In genomic region chr3:129595544-129596193, GRCh38 we compare ENCODE assay signal across 12 cellular contexts. TPM values are rescaled to one million over a fixed set of nuclear protein-coding genes. Genes with fewer than 3 reads are reported as not detected.
DNase-seq lines count a peak whose midpoint lies in the region; ATAC-seq and TF ChIP-seq lines count a peak whose summit lies in the region.
"Had no signal": no experiment of that assay in that cellular context is flagged by ENCODE, and none has a peak within 500 bp of the region (broad histone marks: within the 10 kb centered on the region; RNA-seq: fewer than 3 reads in every experiment).

No MANE protein-coding gene starts in this region.

- DNase-seq in CD8-positive, alpha-beta memory T cell, result no peak
- DNase-seq in body of pancreas (no peak), cerebellum (ENCODE audit: low spot score) (no peak), NCI-H128 (lab: John Stamatoyannopoulos, UW; ENCODE audit: unreplicated experiment) (no peak)
- DNase-seq: activated CD8-positive, alpha-beta memory T cell treated with anti-CD3 and anti-CD28 coated beads, Interleukin-2, amount 50 U/mL, for 4 hours; CD8-positive, alpha-beta T cell; T-helper 9 cell had no signal

- WGBS in body of pancreas, 2 donors, result 64 to 67% methylated on average over 9 to 10 of the region's 10 CpGs
- WGBS in liver, result 77% methylated on average over 10 of the region's 10 CpGs

- H3K27me3 ChIP-seq in CD8-positive, alpha-beta memory T cell (ENCODE audit: insufficient read depth, low read length, poor library complexity, severe bottlenecking), result no peaks in the 10 kb centered on the region
- no peaks in the 10 kb centered on the region for H3K27me3 ChIP-seq in body of pancreas
- no peaks in the 10 kb centered on the region for H3K27me3 ChIP-seq in liver (ENCODE audit: control insufficient read depth in 4 of 4, insufficient read depth in 4 of 4, low read length in 3 of 4)
- H3K27me3 ChIP-seq in skeletal muscle tissue (ENCODE audit: control insufficient read depth in 3 of 3, insufficient read depth in 3 of 3, low read length in 3 of 3), result no peaks in the 10 kb centered on the region

- POLR2A ChIA-PET in CD8-positive, alpha-beta memory T cell (lab: Charles Lee), result interaction anchor here (1.4 to 2.8 kb wide), 2 partner anchors 10 to 18 kb away, joined by 5 to 11 read pairs; no protein-coding TSS in a partner anchor

- H3K4me1 ChIP-seq in CD8-positive, alpha-beta memory T cell (ENCODE audit: insufficient read depth, low read length), result peaks cover 25% of the 10 kb centered on the region
- peaks cover 64% of the 10 kb centered on the region for H3K4me1 ChIP-seq in body of pancreas
- H3K4me1 ChIP-seq in liver (ENCODE audit: control insufficient read depth in 4 of 4, insufficient read depth in 4 of 4, low read length in 3 of 4), result peaks cover 8 to 44% (median 27%) of the 10 kb centered on the region in 4 donors
- peaks cover 91 to 95% (median 92%) of the 10 kb centered on the region in 3 donors for H3K4me1 ChIP-seq in skeletal muscle tissue (ENCODE audit: control insufficient read depth in 3 of 3, insufficient read depth in 3 of 3, low read length in 3 of 3)

- no peak overlapping the region for H3K4me3 ChIP-seq in CD8-positive, alpha-beta memory T cell (ENCODE audit: low read length)
- no peak overlapping the region for H3K4me3 ChIP-seq in body of pancreas
- no peak overlapping the region for H3K4me3 ChIP-seq in liver (ENCODE audit: low read depth in 1 of 3, low read length in 3 of 3)
- peak overlapping the region; percentile 21 to 67 (median 35) for H3K4me3 ChIP-seq in skeletal muscle tissue (ENCODE audit: low read length in 3 of 3)

- H3K9me3 Mint-ChIP-seq in CD8-positive, alpha-beta memory T cell, result no peaks in the 10 kb centered on the region
- H3K9me3 Mint-ChIP-seq: CD8-positive, alpha-beta T cell; memory B cell had no signal

- H3K27ac ChIP-seq in CD8-positive, alpha-beta memory T cell (ENCODE audit: low read depth, low read length), result no peak overlapping the region
- H3K27ac ChIP-seq in body of pancreas, result peak overlapping the region in 3 of 4 donors; percentile 8 to 79 (median 61)
- peak overlapping the region; percentile 75 to 78 for H3K27ac ChIP-seq in liver (ENCODE audit: low read depth in 1 of 2, low read length in 2 of 2)
- H3K27ac ChIP-seq in skeletal muscle tissue (ENCODE audit: low read depth, low read length), result peak overlapping the region; percentile 83

- H3K4me3 Mint-ChIP-seq in CD8-positive, alpha-beta memory T cell, result peak overlapping the region in 1 of 7 donors; percentile 9
- H3K4me3 Mint-ChIP-seq: CD8-positive, alpha-beta T cell; memory B cell had no signal

- H3K27me3 Mint-ChIP-seq in CD8-positive, alpha-beta memory T cell, result peaks cover 0 to 9% of the 10 kb centered on the region in 2 donors

- no peaks in the 10 kb centered on the region for H3K36me3 Mint-ChIP-seq in CD8-positive, alpha-beta memory T cell
- H3K36me3 Mint-ChIP-seq: CD8-positive, alpha-beta T cell; memory B cell had no signal

- no peak for ATAC-seq in body of pancreas
- ATAC-seq in HG02759 (IDR thresholded peaks at IDR 0.05; ENCODE audit: unreplicated experiment), result no peak
- ATAC-seq in HG03135 (IDR thresholded peaks at IDR 0.05; ENCODE audit: unreplicated experiment), result no peak
- ATAC-seq: CD8-positive, alpha-beta T cell had no signal

- TF ChIP-seq CTCF in body of pancreas (IDR thresholded peaks at IDR 0.05) (no peak), liver (IDR thresholded peaks at IDR 0.05; ENCODE audit: low read depth, low read length, missing input control) (no peak)

- peak overlapping the region in 5 of 8 donors; percentile 29 to 83 (median 43) for H3K27ac Mint-ChIP-seq in CD8-positive, alpha-beta memory T cell
- H3K27ac Mint-ChIP-seq: CD8-positive, alpha-beta T cell; memory B cell had no signal

- intact Hi-C loops in body of pancreas (cut with DNase I), result no loop called here

- H3K9ac ChIP-seq in liver (ENCODE audit: low read depth in 1 of 2, low read length in 2 of 2) (no peak overlapping the region), skeletal muscle tissue (ENCODE audit: low read depth in 1 of 3, low read length in 3 of 3) (peak overlapping the region; percentile 54 to 70 (median 59))

- TF ChIP-seq RAD21 in liver (IDR thresholded peaks at IDR 0.05), result no peak

- no peak for TF ChIP-seq POLR2A in body of pancreas (IDR thresholded peaks at IDR 0.05)

- no peaks in the 10 kb centered on the region for H3K36me3 ChIP-seq in CD8-positive, alpha-beta memory T cell (ENCODE audit: insufficient read depth, low read length)
- H3K36me3 ChIP-seq in body of pancreas (replicated peaks in 1 of 2; ENCODE audit: insufficient read depth in 1 of 2, low read depth in 2 of 2), result no peaks in the 10 kb centered on the region
- no peaks in the 10 kb centered on the region for H3K36me3 ChIP-seq in liver (ENCODE audit: control insufficient read depth in 4 of 4, insufficient read depth in 3 of 4, low read depth in 1 of 4, low read length in 3 of 4)
- H3K36me3 ChIP-seq in skeletal muscle tissue (ENCODE audit: control insufficient read depth in 3 of 3, insufficient read depth in 3 of 3, low read length in 3 of 3), result peaks cover 0 to 3% (median 0%) of the 10 kb centered on the region in 3 donors

- peaks cover 56 to 81% (median 63%) of the 10 kb centered on the region in 3 donors for H3K4me1 Mint-ChIP-seq in CD8-positive, alpha-beta memory T cell

- CTCF ChIA-PET in CD8-positive, alpha-beta memory T cell (lab: Charles Lee), result interaction anchor here (0.9 to 3.6 kb wide), 7 partner anchors 10 to 105 kb away, joined by 3 to 19 read pairs (median 7); partner anchors contain the start of gene PLXND1

- H3K9me3 ChIP-seq in CD8-positive, alpha-beta memory T cell (ENCODE audit: low read length), result no peaks in the 10 kb centered on the region
- H3K9me3 ChIP-seq in body of pancreas, result no peaks in the 10 kb centered on the region
- no peaks in the 10 kb centered on the region for H3K9me3 ChIP-seq in liver (ENCODE audit: control insufficient read depth in 4 of 4, low read length in 3 of 4)
- no peaks in the 10 kb centered on the region for H3K9me3 ChIP-seq in skeletal muscle tissue (ENCODE audit: control insufficient read depth in 3 of 3, low read length in 3 of 3)

TF ChIP-seq in liver, 16 proteins besides CTCF, POLR2A, EP300 and RAD21:
- TF ChIP-seq TAF1 (conservative IDR thresholded peaks at IDR 0.05) (no peak), RXRA (IDR thresholded peaks at IDR 0.05) (no peak), EGR1 (IDR thresholded peaks at IDR 0.05; ENCODE audit: low read depth in 2 of 2) (no peak), FOXA1 (IDR thresholded peaks at IDR 0.05) (no peak), ZBTB33 (IDR thresholded peaks at IDR 0.05) (no peak), REST (IDR thresholded peaks at IDR 0.05) (no peak), YY1 (IDR thresholded peaks at IDR 0.05) (no peak), FOXA2 (IDR thresholded peaks at IDR 0.05) (no peak), SP1 (IDR thresholded peaks at IDR 0.05) (no peak)

RNA-seq across cellular contexts. Expression of gene PLXND1, which starts 10.8 kb away (rescaled TPM):
- 10 to 100 TPM; 12.1 to 15.2 TPM for total RNA-seq in CD8-positive, alpha-beta memory T cell
- polyA plus RNA-seq in CD8-positive, alpha-beta memory T cell, result 17.3 TPM
- 100 to 1,000 TPM in 1 of 2 donors, 10 to 100 TPM in 1; 47.7 to 135 TPM for total RNA-seq in body of pancreas
- total RNA-seq in liver, result 10 to 100 TPM; 39.4 to 50.2 TPM
- 10 to 100 TPM; 10.4 to 26.2 TPM for polyA plus RNA-seq in liver
- total RNA-seq in skeletal muscle tissue, result 92.4 TPM
- total RNA-seq in cerebellum, result 47.4 TPM

RNA-seq across cellular contexts. Expression of gene H1-8, which starts 52.7 kb away (rescaled TPM):
- total RNA-seq in CD8-positive, alpha-beta memory T cell, result not detected
- polyA plus RNA-seq in CD8-positive, alpha-beta memory T cell, result not detected
- total RNA-seq in body of pancreas, result not detected
- total RNA-seq in liver, result not detected
- polyA plus RNA-seq in liver, result not detected
- not detected for total RNA-seq in skeletal muscle tissue
- total RNA-seq in cerebellum, result not detected
- total RNA-seq: CD8-positive, alpha-beta T cell had no signal

Comparison
In these comparisons a context has a peak if more than half of its experiments do, and no peak if none do; other contexts are left out.
1. H3K4me3 ChIP-seq: peak in skeletal muscle tissue (3 of 3); none in CD8-positive, alpha-beta memory T cell (single experiment), body of pancreas (0 of 2) and liver (0 of 3).
2. H3K9ac ChIP-seq: peak in skeletal muscle tissue (3 of 3); none in liver (0 of 2).